8 cellular contexts compared by ENCODE assay signal in genomic region chr3:195542261-195542660, GRCh38. TPM values are rescaled to one million over a fixed set of nuclear protein-coding genes. Genes with fewer than 3 reads are reported as not detected.
A peak's percentile ranks its signal among the peaks of the same experiment; 100 is the strongest.
DNase-seq lines count a peak whose midpoint lies in the region; ATAC-seq, FAIRE-seq and TF ChIP-seq lines count a peak whose summit lies in the region.

No MANE protein-coding gene starts in this region.

- H3K4me3 ChIP-seq in adipocyte (ENCODE audit: low read length), result peak overlapping the region; percentile 94
- H3K4me3 ChIP-seq in thymus (ENCODE audit: low read length), result peak overlapping the region; percentile 72

- ATAC-seq in left lobe of liver, result peak; percentile 2
- no peak for ATAC-seq in GM19467 (IDR thresholded peaks at IDR 0.05; ENCODE audit: unreplicated experiment)

- WGBS in thymus, result 1% methylated on average over 6 of the region's 6 CpGs

- peak overlapping the region; percentile 82 for H3K27ac ChIP-seq in KOPT-K1 (ENCODE audit: low read depth, low read length, poor library complexity, severe bottlenecking)
- no peak overlapping the region for H3K27ac ChIP-seq in thymus (ENCODE audit: low read depth)

- H3K9ac ChIP-seq in adipocyte (ENCODE audit: low read length), result peak overlapping the region; percentile 97

- H3K4me1 ChIP-seq in adipocyte (ENCODE audit: control insufficient read depth, insufficient read depth, low read length), result peaks cover 38% of the 10 kb centered on the region
- H3K4me1 ChIP-seq in thymus (ENCODE audit: control insufficient read depth, insufficient read depth, low read length), result peaks cover 29% of the 10 kb centered on the region

- in situ Hi-C loops in G401 (cut with HindIII; ENCODE audit: low sequenced_read_pairs), result no loop called here

- no peak for FAIRE-seq in H54 (lab: Jason Lieb, UNC)

- no peak for TF ChIP-seq POLR2A in H54 (IDR thresholded peaks at IDR 0.05; ENCODE audit: low read depth, low read length)

- H3K27me3 ChIP-seq in adipocyte (replicated peaks; ENCODE audit: control insufficient read depth, insufficient read depth, low read length), result no peaks in the 10 kb centered on the region
- H3K27me3 ChIP-seq in thymus (ENCODE audit: control insufficient read depth, insufficient read depth), result no peaks in the 10 kb centered on the region

- H3K9me3 ChIP-seq in KOPT-K1 (ENCODE audit: insufficient read depth, low read length, poor library complexity, severe bottlenecking) (no peaks in the 10 kb centered on the region), adipocyte (ENCODE audit: control insufficient read depth, low read length) (no peaks in the 10 kb centered on the region), thymus (ENCODE audit: control insufficient read depth) (no peaks in the 10 kb centered on the region)

- peak; percentile 41 for DNase-seq in G401 (ENCODE audit: low spot score)
- peak; percentile 34 for DNase-seq in adipocyte (ENCODE audit: low read depth)
- no peak for DNase-seq in left lobe of liver (ENCODE audit: low spot score)
- no peak for DNase-seq in stimulated activated CD4-positive, alpha-beta T cell treated with anti-CD3 and anti-CD28 coated beads, Interleukin-4, amount 100 ng/mL, for 4 hours
- no peak for DNase-seq in H54 (ENCODE audit: insufficient read length, low spot score)

- no peaks in the 10 kb centered on the region for H3K36me3 ChIP-seq in KOPT-K1 (ENCODE audit: insufficient read depth, low read length)
- no peaks in the 10 kb centered on the region for H3K36me3 ChIP-seq in adipocyte (ENCODE audit: control insufficient read depth, insufficient read depth, low read length, severe bottlenecking)
- no peaks in the 10 kb centered on the region for H3K36me3 ChIP-seq in thymus (ENCODE audit: control insufficient read depth, insufficient read depth)

RNA-seq across cellular contexts. Expression of gene PPP1R2, which starts 0.9 kb away (rescaled TPM):
- total RNA-seq in G401 (2014; rRNA removed; shearing (Covaris generic)), result 103 and 133 TPM in 2 replicates
- total RNA-seq in left lobe of liver, result 11.8 TPM
- polyA plus RNA-seq in thymus, result 76.1 TPM

RNA-seq across cellular contexts. Expression of gene APOD, which starts 41.5 kb away (rescaled TPM):
- total RNA-seq in G401 (2014; rRNA removed; shearing (Covaris generic)), result 1.3 and 2.9 TPM in 2 replicates
- total RNA-seq in left lobe of liver, result 0.25 TPM
- polyA plus RNA-seq in thymus, result 200 TPM

Comparison
In these comparisons a context has a peak if more than half of its experiments do, and no peak if none do; other contexts are left out.
1. DNase-seq: peak in G401 (single experiment) and adipocyte (single experiment); none in left lobe of liver (single experiment), stimulated activated CD4-positive, alpha-beta T cell treated with anti-CD3 and anti-CD28 coated beads, Interleukin-4, amount 100 ng/mL, for 4 hours (0 of 2) and H54 (single experiment).